Comparison of ENCODE assay signal across 18 cellular contexts in the genomic region with DNA sequence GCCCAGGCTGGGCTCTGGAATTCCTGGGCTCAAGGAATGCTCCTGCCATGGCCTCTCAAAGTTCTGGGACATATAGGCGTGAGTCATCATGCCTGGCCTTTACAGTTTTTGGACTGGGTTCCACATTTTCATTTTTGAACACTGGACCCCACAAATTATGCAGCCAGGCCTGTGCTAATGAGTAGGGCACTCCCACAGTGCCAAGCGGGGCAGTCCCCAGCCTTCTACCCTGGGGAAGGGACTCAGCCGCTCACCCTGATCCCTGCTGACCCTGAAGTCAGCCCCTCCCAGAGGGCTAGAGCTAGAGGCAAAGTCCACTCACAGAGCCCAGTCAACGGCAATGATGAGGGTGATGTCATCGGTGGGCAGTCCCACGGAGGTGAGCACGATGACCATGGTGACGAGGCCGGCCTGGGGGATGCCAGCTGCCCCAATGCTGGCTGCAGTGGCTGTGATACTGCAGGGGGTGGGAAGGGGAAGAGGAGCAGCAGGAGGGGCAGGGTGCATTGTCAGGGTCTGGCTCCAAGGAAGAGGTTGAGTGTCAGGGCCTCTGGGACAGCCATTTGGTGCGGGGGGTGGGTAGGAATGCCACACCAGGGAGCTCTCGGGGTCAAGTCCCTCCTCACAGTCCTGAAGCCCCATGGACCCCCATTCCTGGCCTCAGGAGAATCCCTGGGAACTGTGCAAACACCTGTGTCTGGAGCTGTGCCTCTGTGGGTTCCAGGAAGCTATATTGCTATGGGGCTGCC. TPM values are rescaled to one million over a fixed set of nuclear protein-coding genes. Genes with fewer than 3 reads are reported as not detected.
DNase-seq lines count a peak whose midpoint lies in the region; ATAC-seq and TF ChIP-seq lines count a peak whose summit lies in the region.
"Had no signal": no experiment of that assay in that cellular context is flagged by ENCODE, and none has a peak within 500 bp of the region (broad histone marks: within the 10 kb centered on the region; RNA-seq: fewer than 3 reads in every experiment).

No MANE protein-coding gene starts in this region.

- H3K9me3 ChIP-seq in Caco-2: no peaks in the 10 kb centered on the region
- no peaks in the 10 kb centered on the region for H3K9me3 ChIP-seq in colonic mucosa
- H3K9me3 ChIP-seq: heart right ventricle, testis had no signal

- H3K27me3 ChIP-seq in Caco-2 (replicated peaks; ENCODE audit: control insufficient read depth, insufficient read depth, low read length): no peaks in the 10 kb centered on the region
- no peaks in the 10 kb centered on the region for H3K27me3 ChIP-seq in colonic mucosa
- H3K27me3 ChIP-seq: heart right ventricle, testis had no signal

- no peak overlapping the region for H3K27ac ChIP-seq in colonic mucosa
- H3K27ac ChIP-seq: testis had no signal

- intact Hi-C loops in Caco-2 (cut with micrococcal nuclease; ENCODE audit: unreplicated experiment) (no loop called here), colonic mucosa (cut with DNase I) (no loop called here)
- intact Hi-C loops in activated T-helper 2 cell treated with anti-CD3 and anti-CD28 coated beads, Interferon-gamma antibody, Interleukin-2, Interleukin-4, amounts not matched to agents 10 μg/mL and 5 μg/mL and 100 μg/mL, durations not matched to agents 14 hours and 24 hours and 36 hours (cut with micrococcal nuclease): no loop called here

- POLR2A ChIA-PET in Caco-2 (lab: Charles Lee): no interaction called here

- H3K4me3 ChIP-seq in Caco-2 (ENCODE audit: low read depth, low read length) (no peak overlapping the region), colonic mucosa (no peak overlapping the region)
- H3K4me3 ChIP-seq: testis had no signal

- no peak for TF ChIP-seq CTCF in Caco-2 (IDR thresholded peaks at IDR 0.05; ENCODE audit: insufficient read depth in 1 of 2, low read depth in 1 of 2, low read length in 1 of 2, severe bottlenecking in 1 of 2, unreplicated experiment in 1 of 2)
- no peak for TF ChIP-seq CTCF in colonic mucosa (IDR thresholded peaks at IDR 0.05)

- no peaks in the 10 kb centered on the region for H3K9me3 Mint-ChIP-seq in Caco-2 (ENCODE audit: unreplicated experiment)
- H3K9me3 Mint-ChIP-seq in activated T-helper 2 cell treated with anti-CD3 and anti-CD28 coated beads, Interferon-gamma antibody, Interleukin-2, Interleukin-4, amounts not matched to agents 10 μg/mL and 5 μg/mL and 100 μg/mL, durations not matched to agents 14 hours and 24 hours and 36 hours: no peaks in the 10 kb centered on the region
- no peaks in the 10 kb centered on the region for H3K9me3 Mint-ChIP-seq in T-helper 2 cell treated with Interferon-gamma antibody and Interleukin-4, amounts not matched to agents 5 μg/mL and 100 μg/mL, for 36 hours

- H3K4me1 ChIP-seq in Caco-2: peaks cover 20% of the 10 kb centered on the region
- no peaks in the 10 kb centered on the region for H3K4me1 ChIP-seq in colonic mucosa
- H3K4me1 ChIP-seq: testis had no signal

- DNase-seq in Caco-2 (peak; percentile 60 to 82), HuH-7 (ENCODE audit: low spot score) (peak; percentile 97), colonic mucosa (peak; percentile 53), myocyte (ENCODE audit: low read depth) (peak; percentile 47), germinal center (ENCODE audit: low spot score) (no peak)
- DNase-seq in activated T-helper 2 cell treated with anti-CD3 and anti-CD28 coated beads, Interferon-gamma antibody, Interleukin-2, Interleukin-4, amounts not matched to agents 10 μg/mL and 5 μg/mL and 100 μg/mL, durations not matched to agents 14 hours and 24 hours and 36 hours (ENCODE audit: low spot score): no peak
- no peak for DNase-seq in T-helper 2 cell treated with Interferon-gamma antibody and Interleukin-4, amounts not matched to agents 5 μg/mL and 100 μg/mL, for 36 hours (ENCODE audit: low spot score)
- DNase-seq: activated CD4-positive, alpha-beta T cell treated with anti-CD3 and anti-CD28 coated beads for 4 hours; activated T-cell treated with anti-CD3 and anti-CD28 coated beads for 4 hours; COR-L47; heart right ventricle; NCI-H1105; stimulated activated CD4-positive, alpha-beta T cell treated with anti-CD3 and anti-CD28 coated beads, Interleukin-1b, Interleukin-23, amount 100 ng/mL, for 48 hours; testis had no signal

- no peak overlapping the region for H3K4me3 Mint-ChIP-seq in Caco-2 (ENCODE audit: unreplicated experiment)
- no peak overlapping the region for H3K4me3 Mint-ChIP-seq in activated T-helper 2 cell treated with anti-CD3 and anti-CD28 coated beads, Interferon-gamma antibody, Interleukin-2, Interleukin-4, amounts not matched to agents 10 μg/mL and 5 μg/mL and 100 μg/mL, durations not matched to agents 14 hours and 24 hours and 36 hours (ENCODE audit: low read depth)
- no peak overlapping the region for H3K4me3 Mint-ChIP-seq in T-helper 2 cell treated with Interferon-gamma antibody and Interleukin-4, amounts not matched to agents 5 μg/mL and 100 μg/mL, for 36 hours

- H3K36me3 ChIP-seq in Caco-2 (ENCODE audit: control insufficient read depth, insufficient read depth, low read length) (no peaks in the 10 kb centered on the region), colonic mucosa (no peaks in the 10 kb centered on the region)

- ATAC-seq in GM19467 (IDR thresholded peaks at IDR 0.05; ENCODE audit: unreplicated experiment): no peak
- ATAC-seq: heart right ventricle had no signal

- peak overlapping the region; percentile 76 for H3K27ac Mint-ChIP-seq in Caco-2 (ENCODE audit: unreplicated experiment)
- H3K27ac Mint-ChIP-seq in activated T-helper 2 cell treated with anti-CD3 and anti-CD28 coated beads, Interferon-gamma antibody, Interleukin-2, Interleukin-4, amounts not matched to agents 10 μg/mL and 5 μg/mL and 100 μg/mL, durations not matched to agents 14 hours and 24 hours and 36 hours: no peak overlapping the region
- no peak overlapping the region for H3K27ac Mint-ChIP-seq in T-helper 2 cell treated with Interferon-gamma antibody and Interleukin-4, amounts not matched to agents 5 μg/mL and 100 μg/mL, for 36 hours

- no peaks in the 10 kb centered on the region for H3K36me3 Mint-ChIP-seq in Caco-2 (ENCODE audit: insufficient read depth, unreplicated experiment)
- no peaks in the 10 kb centered on the region for H3K36me3 Mint-ChIP-seq in activated T-helper 2 cell treated with anti-CD3 and anti-CD28 coated beads, Interferon-gamma antibody, Interleukin-2, Interleukin-4, amounts not matched to agents 10 μg/mL and 5 μg/mL and 100 μg/mL, durations not matched to agents 14 hours and 24 hours and 36 hours (ENCODE audit: low read depth)
- H3K36me3 Mint-ChIP-seq in T-helper 2 cell treated with Interferon-gamma antibody and Interleukin-4, amounts not matched to agents 5 μg/mL and 100 μg/mL, for 36 hours (ENCODE audit: low read depth): no peaks in the 10 kb centered on the region

- H3K27me3 Mint-ChIP-seq in Caco-2 (ENCODE audit: insufficient read depth, unreplicated experiment): no peaks in the 10 kb centered on the region
- H3K27me3 Mint-ChIP-seq in activated T-helper 2 cell treated with anti-CD3 and anti-CD28 coated beads, Interferon-gamma antibody, Interleukin-2, Interleukin-4, amounts not matched to agents 10 μg/mL and 5 μg/mL and 100 μg/mL, durations not matched to agents 14 hours and 24 hours and 36 hours (ENCODE audit: low read depth): no peaks in the 10 kb centered on the region
- no peaks in the 10 kb centered on the region for H3K27me3 Mint-ChIP-seq in T-helper 2 cell treated with Interferon-gamma antibody and Interleukin-4, amounts not matched to agents 5 μg/mL and 100 μg/mL, for 36 hours (ENCODE audit: low read depth)

- peaks cover 6% of the 10 kb centered on the region for H3K4me1 Mint-ChIP-seq in Caco-2 (ENCODE audit: low read depth, unreplicated experiment)
- no peaks in the 10 kb centered on the region for H3K4me1 Mint-ChIP-seq in activated T-helper 2 cell treated with anti-CD3 and anti-CD28 coated beads, Interferon-gamma antibody, Interleukin-2, Interleukin-4, amounts not matched to agents 10 μg/mL and 5 μg/mL and 100 μg/mL, durations not matched to agents 14 hours and 24 hours and 36 hours (ENCODE audit: low read depth)
- H3K4me1 Mint-ChIP-seq in T-helper 2 cell treated with Interferon-gamma antibody and Interleukin-4, amounts not matched to agents 5 μg/mL and 100 μg/mL, for 36 hours (ENCODE audit: low read depth): no peaks in the 10 kb centered on the region

- BruUV-seq in Caco-2 (replicated peaks; lab: Mats Ljungman, UMichigan): no TSS peak

- H3K9ac ChIP-seq in colonic mucosa (ENCODE audit: low read depth in 2 of 2, low read length in 2 of 2): no peak overlapping the region

- CTCF ChIA-PET in Caco-2 (lab: Charles Lee): no interaction called here

RNA-seq across cellular contexts. Expression of gene PODN, which starts 27.6 kb away (rescaled TPM):
- not detected in 2 replicates for total RNA-seq in Caco-2 (2022)
- 1 to 10 TPM; 3.2 to 9.1 TPM for total RNA-seq in colonic mucosa
- 0.48 and 2.1 TPM in 2 replicates for total RNA-seq in myocyte
- polyA plus RNA-seq in myocyte (2012): 5.5 TPM
- total RNA-seq in activated T-helper 2 cell treated with anti-CD3 and anti-CD28 coated beads, Interferon-gamma antibody, Interleukin-2, Interleukin-4, amounts not matched to agents 10 μg/mL and 5 μg/mL and 100 μg/mL, durations not matched to agents 14 hours and 24 hours and 36 hours: not detected in 2 replicates
- total RNA-seq: kidney epithelial cell had no signal

RNA-seq across cellular contexts. Expression of gene SLC1A7, which starts 52.8 kb away (rescaled TPM):
- total RNA-seq in Caco-2 (2022): not detected in 2 replicates
- total RNA-seq in colonic mucosa: 1 to 10 TPM in 1 of 2 donors, under 1 TPM in 1; 0.50 to 1.1 TPM
- total RNA-seq in myocyte: 0.21 and 0.29 TPM in 2 replicates
- polyA plus RNA-seq in myocyte (2012): 0.20 TPM
- not detected in 2 replicates for total RNA-seq in activated T-helper 2 cell treated with anti-CD3 and anti-CD28 coated beads, Interferon-gamma antibody, Interleukin-2, Interleukin-4, amounts not matched to agents 10 μg/mL and 5 μg/mL and 100 μg/mL, durations not matched to agents 14 hours and 24 hours and 36 hours
- total RNA-seq: chondrocyte, kidney epithelial cell, pulmonary artery endothelial cell had no signal

Comparison
In these comparisons a context has a peak if more than half of its experiments do, and no peak if none do; other contexts are left out.
1. DNase-seq: peak in Caco-2 (2 of 2), HuH-7 (single experiment), colonic mucosa (single experiment) and myocyte (single experiment); none in germinal center (single experiment), activated T-helper 2 cell treated with anti-CD3 and anti-CD28 coated beads, Interferon-gamma antibody, Interleukin-2, Interleukin-4, amounts not matched to agents 10 μg/mL and 5 μg/mL and 100 μg/mL, durations not matched to agents 14 hours and 24 hours and 36 hours (single experiment) and T-helper 2 cell treated with Interferon-gamma antibody and Interleukin-4, amounts not matched to agents 5 μg/mL and 100 μg/mL, for 36 hours (single experiment).